Comparison of ENCODE assay signal across 8 cellular contexts in genomic region chr3:146542968-146543367, GRCh38. TPM values are rescaled to one million over a fixed set of nuclear protein-coding genes. Genes with fewer than 3 reads are reported as not detected.
DNase-seq lines count a peak whose midpoint lies in the region; ATAC-seq and TF ChIP-seq lines count a peak whose summit lies in the region.

No MANE protein-coding gene starts in this region.

- 21 to 30% methylated on average over 2 of the region's 2 CpGs for WGBS in testis, 2 donors

- peak; percentile 57 for DNase-seq in activated CD4-positive, alpha-beta T cell treated with anti-CD3 and anti-CD28 coated beads, Interleukin-2, amount 10 ng/mL, durations not matched to agents 24 days and 14 days
- no peak for DNase-seq in activated CD4-positive, alpha-beta T cell treated with anti-CD3 and anti-CD28 coated beads for 48 hours
- no peak for DNase-seq in kidney epithelial cell (ENCODE audit: low read depth)
- DNase-seq in testis = no peak
- DNase-seq in GDM1 (lab: John Stamatoyannopoulos, UW) = no peak
- DNase-seq in NK-92 treated with Interleukin-12 subunit alpha and Interleukin-12 subunit beta, amount 100 ng/mL, for 24 hours (lab: John Stamatoyannopoulos, UW) = no peak

- ATAC-seq in GM18517 (IDR thresholded peaks at IDR 0.05; ENCODE audit: unreplicated experiment) = no peak

- H3K36me3 ChIP-seq in kidney epithelial cell (ENCODE audit: control insufficient read depth, insufficient read depth, low read length) = no peaks in the 10 kb centered on the region
- no peaks in the 10 kb centered on the region for H3K36me3 ChIP-seq in testis (ENCODE audit: low read depth, missing control alignments)

- H3K9me3 Mint-ChIP-seq in activated CD4-positive, alpha-beta T cell treated with anti-CD3 and anti-CD28 coated beads, Interleukin-2, amount 10 ng/mL, durations not matched to agents 24 days and 14 days = no peaks in the 10 kb centered on the region
- no peaks in the 10 kb centered on the region for H3K9me3 Mint-ChIP-seq in activated naive CD8-positive, alpha-beta T cell (ENCODE audit: low read depth)

- H3K27ac Mint-ChIP-seq in activated CD4-positive, alpha-beta T cell treated with anti-CD3 and anti-CD28 coated beads, Interleukin-2, amount 10 ng/mL, durations not matched to agents 24 days and 14 days = peak overlapping the region; percentile 94
- H3K27ac Mint-ChIP-seq in activated naive CD8-positive, alpha-beta T cell = peak overlapping the region; percentile 83

- H3K4me3 ChIP-seq in kidney epithelial cell (ENCODE audit: low read depth, low read length) = peak overlapping the region; percentile 71
- peak overlapping the region; percentile 69 to 79 for H3K4me3 ChIP-seq in testis

- TF ChIP-seq POLR2A in testis (IDR thresholded peaks at IDR 0.05) = no peak

- no peaks in the 10 kb centered on the region for H3K27me3 Mint-ChIP-seq in activated CD4-positive, alpha-beta T cell treated with anti-CD3 and anti-CD28 coated beads, Interleukin-2, amount 10 ng/mL, durations not matched to agents 24 days and 14 days
- H3K27me3 Mint-ChIP-seq in activated naive CD8-positive, alpha-beta T cell = no peaks in the 10 kb centered on the region

- TF ChIP-seq CTCF in kidney epithelial cell (IDR thresholded peaks at IDR 0.05; ENCODE audit: insufficient read depth, low read length, poor library complexity, severe bottlenecking) (no peak), testis (IDR thresholded peaks at IDR 0.05) (no peak)

- intact Hi-C loops in activated CD4-positive, alpha-beta T cell treated with anti-CD3 and anti-CD28 coated beads, Interleukin-2, amount 10 ng/mL, durations not matched to agents 24 days and 14 days (cut with micrococcal nuclease) = loop anchor here (1.0 to 5.0 kb wide), 4 partner anchors 7 to 78 kb away; no protein-coding TSS in a partner anchor
- intact Hi-C loops in testis (cut with DNase I; ENCODE audit: low total_unique reads) = no loop called here

- H3K4me1 Mint-ChIP-seq in activated CD4-positive, alpha-beta T cell treated with anti-CD3 and anti-CD28 coated beads, Interleukin-2, amount 10 ng/mL, durations not matched to agents 24 days and 14 days = peaks cover 64% of the 10 kb centered on the region
- H3K4me1 Mint-ChIP-seq in activated naive CD8-positive, alpha-beta T cell (ENCODE audit: low read depth) = peaks cover 64% of the 10 kb centered on the region

- H3K4me1 ChIP-seq in testis = peaks cover 41% of the 10 kb centered on the region

- H3K9me3 ChIP-seq in testis = no peaks in the 10 kb centered on the region

- H3K27me3 ChIP-seq in kidney epithelial cell (ENCODE audit: control insufficient read depth, insufficient read depth, low read length) (no peaks in the 10 kb centered on the region), testis (no peaks in the 10 kb centered on the region)

- H3K36me3 Mint-ChIP-seq in activated CD4-positive, alpha-beta T cell treated with anti-CD3 and anti-CD28 coated beads, Interleukin-2, amount 10 ng/mL, durations not matched to agents 24 days and 14 days (ENCODE audit: low read depth) = peaks cover 28% of the 10 kb centered on the region
- peaks cover 6% of the 10 kb centered on the region for H3K36me3 Mint-ChIP-seq in activated naive CD8-positive, alpha-beta T cell

- H3K27ac ChIP-seq in testis = peak overlapping the region; percentile 91 to 98

- peak overlapping the region; percentile 98 for H3K4me3 Mint-ChIP-seq in activated CD4-positive, alpha-beta T cell treated with anti-CD3 and anti-CD28 coated beads, Interleukin-2, amount 10 ng/mL, durations not matched to agents 24 days and 14 days
- peak overlapping the region; percentile 92 for H3K4me3 Mint-ChIP-seq in activated naive CD8-positive, alpha-beta T cell

RNA-seq across cellular contexts. Expression of gene PLSCR1, which starts 1.4 kb away (rescaled TPM):
- total RNA-seq in activated CD4-positive, alpha-beta T cell treated with anti-CD3 and anti-CD28 coated beads, Interleukin-2, amount 10 ng/mL, durations not matched to agents 24 days and 14 days = 84.2 and 86.0 TPM in 2 replicates
- total RNA-seq in kidney epithelial cell = 77.7 and 235 TPM in 2 replicates
- total RNA-seq in testis = 10 to 100 TPM; 46.9 to 83.4 TPM
- 32.1 TPM for polyA plus RNA-seq in testis (ENCODE audit: insufficient read depth, low read depth, low replicate concordance)
